1 cellular context compared by ENCODE assay signal in the genomic region with DNA sequence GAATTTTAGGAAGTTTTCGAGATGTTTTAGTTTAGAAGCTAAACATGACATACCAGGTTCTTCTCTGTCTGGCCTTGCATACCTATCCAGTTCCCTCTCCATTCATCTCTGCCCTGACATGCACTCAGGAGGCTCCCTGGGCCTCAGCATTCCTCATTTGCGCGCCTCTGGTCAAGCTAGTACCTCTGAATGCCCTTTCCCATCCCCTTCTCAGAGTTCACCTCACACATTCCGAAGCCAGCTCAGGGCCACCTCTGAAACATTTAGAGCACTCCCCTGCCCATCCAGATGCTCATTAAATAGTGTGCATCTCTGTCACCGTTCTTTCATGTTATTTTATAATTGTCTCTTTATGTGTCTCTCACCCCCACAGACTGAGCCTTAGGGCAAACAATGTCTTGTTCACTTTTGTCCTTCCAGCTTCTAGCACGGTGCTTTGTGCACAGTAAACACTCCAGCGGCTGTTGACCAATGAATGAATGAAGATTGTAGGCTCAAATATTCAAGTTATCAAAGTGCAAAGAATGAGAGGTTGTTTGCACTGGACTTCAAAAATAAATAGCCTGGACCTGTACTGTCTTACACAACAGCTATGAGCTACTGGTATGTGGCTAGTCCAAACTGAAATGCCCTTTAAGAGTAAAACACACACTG.
TF ChIP-seq lines count a peak whose summit lies in the region.

No MANE protein-coding gene starts in this region.

TF ChIP-seq in HepG2, 621 proteins besides CTCF, POLR2A, EP300 and RAD21 (continued from another document and continues in another):
- TF ChIP-seq FOXO4 (CRISPR knock-in tag; conservative IDR thresholded peaks at IDR 0.05) (no peak), ZNF326 (CRISPR knock-in tag; IDR thresholded peaks at IDR 0.05; ENCODE audit: borderline replicate concordance) (no peak), ZNF143 (CRISPR knock-in tag; IDR thresholded peaks at IDR 0.05) (no peak), PLRG1 (conservative IDR thresholded peaks at IDR 0.05) (no peak), KDM5B (CRISPR knock-in tag; IDR thresholded peaks at IDR 0.05; ENCODE audit: borderline replicate concordance) (no peak), ZNF674 (CRISPR knock-in tag; IDR thresholded peaks at IDR 0.05; ENCODE audit: low read depth) (no peak), KIAA2018 (CRISPR knock-in tag; IDR thresholded peaks at IDR 0.05; ENCODE audit: borderline replicate concordance) (no peak), ZMYM3 (CRISPR knock-in tag; IDR thresholded peaks at IDR 0.05) (no peak; the same call in 1 of the 2 replicates), ZNF367 (CRISPR knock-in tag; IDR thresholded peaks at IDR 0.05; ENCODE audit: borderline replicate concordance) (no peak), NFE2L1 (CRISPR knock-in tag; IDR thresholded peaks at IDR 0.05; ENCODE audit: borderline replicate concordance) (no peak), NPAS2 (CRISPR knock-in tag; IDR thresholded peaks at IDR 0.05; ENCODE audit: borderline replicate concordance) (no peak), ZEB1 (IDR thresholded peaks at IDR 0.05; ENCODE audit: insufficient replicate concordance, low read depth) (peak; percentile 85), PAWR (CRISPR knock-in tag; IDR thresholded peaks at IDR 0.05; ENCODE audit: borderline replicate concordance) (no peak), ZNF605 (CRISPR knock-in tag; IDR thresholded peaks at IDR 0.05) (no peak), ZNF503 (CRISPR knock-in tag; IDR thresholded peaks at IDR 0.05) (peak; percentile 99), ZFAT (CRISPR knock-in tag; conservative IDR thresholded peaks at IDR 0.05) (no peak), POGK (CRISPR knock-in tag; conservative IDR thresholded peaks at IDR 0.05) (peak; percentile 69; the same call in 1 of the 2 replicates), MAFF (IDR thresholded peaks at IDR 0.05; ENCODE audit: low read depth, low read length) (no peak), DZIP1 (CRISPR knock-in tag; IDR thresholded peaks at IDR 0.05) (no peak)
- TF ChIP-seq, protein P1, sequence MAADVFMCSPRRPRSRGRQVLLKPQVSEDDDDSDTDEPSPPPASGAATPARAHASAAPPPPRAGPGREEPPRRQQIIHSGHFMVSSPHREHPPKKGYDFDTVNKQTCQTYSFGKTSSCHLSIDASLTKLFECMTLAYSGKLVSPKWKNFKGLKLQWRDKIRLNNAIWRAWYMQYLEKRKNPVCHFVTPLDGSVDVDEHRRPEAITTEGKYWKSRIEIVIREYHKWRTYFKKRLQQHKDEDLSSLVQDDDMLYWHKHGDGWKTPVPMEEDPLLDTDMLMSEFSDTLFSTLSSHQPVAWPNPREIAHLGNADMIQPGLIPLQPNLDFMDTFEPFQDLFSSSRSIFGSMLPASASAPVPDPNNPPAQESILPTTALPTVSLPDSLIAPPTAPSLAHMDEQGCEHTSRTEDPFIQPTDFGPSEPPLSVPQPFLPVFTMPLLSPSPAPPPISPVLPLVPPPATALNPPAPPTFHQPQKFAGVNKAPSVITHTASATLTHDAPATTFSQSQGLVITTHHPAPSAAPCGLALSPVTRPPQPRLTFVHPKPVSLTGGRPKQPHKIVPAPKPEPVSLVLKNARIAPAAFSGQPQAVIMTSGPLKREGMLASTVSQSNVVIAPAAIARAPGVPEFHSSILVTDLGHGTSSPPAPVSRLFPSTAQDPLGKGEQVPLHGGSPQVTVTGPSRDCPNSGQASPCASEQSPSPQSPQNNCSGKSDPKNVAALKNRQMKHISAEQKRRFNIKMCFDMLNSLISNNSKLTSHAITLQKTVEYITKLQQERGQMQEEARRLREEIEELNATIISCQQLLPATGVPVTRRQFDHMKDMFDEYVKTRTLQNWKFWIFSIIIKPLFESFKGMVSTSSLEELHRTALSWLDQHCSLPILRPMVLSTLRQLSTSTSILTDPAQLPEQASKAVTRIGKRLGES (CRISPR knock-in tag; IDR thresholded peaks at IDR 0.05; ENCODE audit: borderline replicate concordance) = peak; percentile 63; the same call in 1 of the 2 replicates
- TF ChIP-seq, protein P2, sequence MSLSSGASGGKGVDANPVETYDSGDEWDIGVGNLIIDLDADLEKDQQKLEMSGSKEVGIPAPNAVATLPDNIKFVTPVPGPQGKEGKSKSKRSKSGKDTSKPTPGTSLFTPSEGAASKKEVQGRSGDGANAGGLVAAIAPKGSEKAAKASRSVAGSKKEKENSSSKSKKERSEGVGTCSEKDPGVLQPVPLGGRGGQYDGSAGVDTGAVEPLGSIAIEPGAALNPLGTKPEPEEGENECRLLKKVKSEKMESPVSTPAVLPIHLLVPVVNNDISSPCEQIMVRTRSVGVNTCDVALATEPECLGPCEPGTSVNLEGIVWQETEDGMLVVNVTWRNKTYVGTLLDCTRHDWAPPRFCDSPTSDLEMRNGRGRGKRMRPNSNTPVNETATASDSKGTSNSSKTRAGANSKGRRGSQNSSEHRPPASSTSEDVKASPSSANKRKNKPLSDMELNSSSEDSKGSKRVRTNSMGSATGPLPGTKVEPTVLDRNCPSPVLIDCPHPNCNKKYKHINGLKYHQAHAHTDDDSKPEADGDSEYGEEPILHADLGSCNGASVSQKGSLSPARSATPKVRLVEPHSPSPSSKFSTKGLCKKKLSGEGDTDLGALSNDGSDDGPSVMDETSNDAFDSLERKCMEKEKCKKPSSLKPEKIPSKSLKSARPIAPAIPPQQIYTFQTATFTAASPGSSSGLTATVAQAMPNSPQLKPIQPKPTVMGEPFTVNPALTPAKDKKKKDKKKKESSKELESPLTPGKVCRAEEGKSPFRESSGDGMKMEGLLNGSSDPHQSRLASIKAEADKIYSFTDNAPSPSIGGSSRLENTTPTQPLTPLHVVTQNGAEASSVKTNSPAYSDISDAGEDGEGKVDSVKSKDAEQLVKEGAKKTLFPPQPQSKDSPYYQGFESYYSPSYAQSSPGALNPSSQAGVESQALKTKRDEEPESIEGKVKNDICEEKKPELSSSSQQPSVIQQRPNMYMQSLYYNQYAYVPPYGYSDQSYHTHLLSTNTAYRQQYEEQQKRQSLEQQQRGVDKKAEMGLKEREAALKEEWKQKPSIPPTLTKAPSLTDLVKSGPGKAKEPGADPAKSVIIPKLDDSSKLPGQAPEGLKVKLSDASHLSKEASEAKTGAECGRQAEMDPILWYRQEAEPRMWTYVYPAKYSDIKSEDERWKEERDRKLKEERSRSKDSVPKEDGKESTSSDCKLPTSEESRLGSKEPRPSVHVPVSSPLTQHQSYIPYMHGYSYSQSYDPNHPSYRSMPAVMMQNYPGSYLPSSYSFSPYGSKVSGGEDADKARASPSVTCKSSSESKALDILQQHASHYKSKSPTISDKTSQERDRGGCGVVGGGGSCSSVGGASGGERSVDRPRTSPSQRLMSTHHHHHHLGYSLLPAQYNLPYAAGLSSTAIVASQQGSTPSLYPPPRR (CRISPR knock-in tag; IDR thresholded peaks at IDR 0.05; ENCODE audit: borderline replicate concordance) = peak; percentile 99
